In genomic region chr5:149745-150450, GRCh38 we compare ENCODE assay signal across 16 cellular contexts. TPM values are rescaled to one million over a fixed set of nuclear protein-coding genes. Genes with fewer than 3 reads are reported as not detected.
DNase-seq lines count a peak whose midpoint lies in the region; ATAC-seq and TF ChIP-seq lines count a peak whose summit lies in the region.
"Had no signal": no experiment of that assay in that cellular context is flagged by ENCODE, and none has a peak within 500 bp of the region (broad histone marks: within the 10 kb centered on the region; RNA-seq: fewer than 3 reads in every experiment).

No MANE protein-coding gene starts in this region.

- no peaks in the 10 kb centered on the region for H3K27me3 ChIP-seq in left lung
- H3K27me3 ChIP-seq: sigmoid colon had no signal

- DNase-seq in HCEC 1CT: peak; percentile 73
- peak; percentile 69 for DNase-seq in NCI-H345 (lab: John Stamatoyannopoulos, UW)
- peak; percentile 56 for DNase-seq in astrocyte of the hippocampus (ENCODE audit: low read depth, low spot score)
- DNase-seq in left lung: no peak
- no peak for DNase-seq in glomerular visceral epithelial cell (ENCODE audit: extremely low spot score)
- DNase-seq: activated B cell treated with CpG ODN at 0.5 μM for 24 hours; CD8-positive, alpha-beta T cell; foreskin melanocyte; GM23248; sigmoid colon; stimulated activated naive B cell treated with anti-CD40 and anti-IgM and Interleukin-4, amounts not matched to agents 10 μg/mL and 1 μg/mL and 100 μg/mL, for 72 hours had no signal

- no peak for TF ChIP-seq CTCF in left lung (IDR thresholded peaks at IDR 0.05)

- H3K4me1 ChIP-seq in left lung: no peaks in the 10 kb centered on the region
- H3K4me1 ChIP-seq: sigmoid colon had no signal

- ATAC-seq in left lung (peak; percentile 60), HG02571 (IDR thresholded peaks at IDR 0.05; ENCODE audit: unreplicated experiment) (no peak), GM18498 (IDR thresholded peaks at IDR 0.05; ENCODE audit: unreplicated experiment) (no peak)
- ATAC-seq: CD8-positive, alpha-beta T cell; stimulated activated naive B cell treated with anti-CD40 and anti-IgM and Interleukin-4, amounts not matched to agents 10 μg/mL and 1 μg/mL and 100 μg/mL, for 72 hours had no signal

- no peak overlapping the region for H3K27ac ChIP-seq in left lung
- H3K27ac ChIP-seq: GM23248, KMS-11, PC-9, sigmoid colon had no signal

- intact Hi-C loops in left lung (cut with DNase I): no loop called here

- no peak overlapping the region for H3K4me3 ChIP-seq in left lung
- H3K4me3 ChIP-seq: GM23248, PC-9, sigmoid colon had no signal

- peaks cover 0 to 21% of the 10 kb centered on the region in 2 donors for H3K9me3 ChIP-seq in left lung

- H3K36me3 ChIP-seq in left lung: no peaks in the 10 kb centered on the region
- H3K36me3 ChIP-seq: sigmoid colon had no signal

RNA-seq across cellular contexts. Expression of gene LRRC14B, which starts 41.4 kb away (rescaled TPM):
- total RNA-seq in left lung: not detected
- total RNA-seq: activated B cell treated with CpG ODN at 0.5 μM for 24 hours; CD8-positive, alpha-beta T cell; GM23248; lung microvascular endothelial cell; PC-9 had no signal

RNA-seq across cellular contexts. Expression of gene PLEKHG4B, which starts 57.9 kb away (rescaled TPM):
- 1 to 10 TPM; 1.2 TPM for total RNA-seq in left lung
- total RNA-seq: activated B cell treated with CpG ODN at 0.5 μM for 24 hours; CD8-positive, alpha-beta T cell; GM23248; PC-9 had no signal

Comparison
In these comparisons a context has a peak if more than half of its experiments do, and no peak if none do; other contexts are left out.
1. DNase-seq: peak in HCEC 1CT (single experiment), NCI-H345 (single experiment) and astrocyte of the hippocampus (single experiment); none in left lung (0 of 2) and glomerular visceral epithelial cell (single experiment).